ENCODE assay signal across 2 cellular contexts in genomic region chr4:48779095-48779997, GRCh38.
TF ChIP-seq lines count a peak whose summit lies in the region.

No MANE protein-coding gene starts in this region.

TF ChIP-seq in GM23338, 12 proteins besides CTCF, POLR2A, EP300 and RAD21 (continued from another document):
- TF ChIP-seq STAT1 (IDR thresholded peaks at IDR 0.05; ENCODE audit: unreplicated experiment) (no peak), ZNF114 (CRISPR knock-in tag; IDR thresholded peaks at IDR 0.05) (no peak), ZNF462 (CRISPR knock-in tag; IDR thresholded peaks at IDR 0.05) (no peak), POLR2AphosphoS5 (IDR thresholded peaks at IDR 0.05; ENCODE audit: low read depth) (no peak), REST (IDR thresholded peaks at IDR 0.05; ENCODE audit: unreplicated experiment) (no peak), JUNB (IDR thresholded peaks at IDR 0.05; ENCODE audit: unreplicated experiment) (no peak), ZNF331 (CRISPR knock-in tag; IDR thresholded peaks at IDR 0.05; ENCODE audit: low read depth) (no peak)

TF ChIP-seq in WTC11, 78 proteins besides CTCF, POLR2A, EP300 and RAD21 (continued from another document and continues in another):
- no peak for TF ChIP-seq PREB (CRISPR knock-in tag; IDR thresholded peaks at IDR 0.05; ENCODE audit: borderline replicate concordance)
- no peak for TF ChIP-seq ZNF671 (CRISPR knock-in tag; IDR thresholded peaks at IDR 0.05)
- TF ChIP-seq ARID4B (CRISPR knock-in tag; IDR thresholded peaks at IDR 0.05; ENCODE audit: borderline replicate concordance) = no peak
- no peak for TF ChIP-seq ATF1 (CRISPR knock-in tag; IDR thresholded peaks at IDR 0.05)
- 0 out of 2 replicates have a peak, but pooled peaks have one; percentile 21 for TF ChIP-seq ZBTB21 (CRISPR knock-in tag; IDR thresholded peaks at IDR 0.05; ENCODE audit: borderline replicate concordance)
- TF ChIP-seq ZNF219 (CRISPR knock-in tag; IDR thresholded peaks at IDR 0.05; ENCODE audit: borderline replicate concordance) = no peak
- TF ChIP-seq STAT6 (CRISPR knock-in tag; conservative IDR thresholded peaks at IDR 0.05; ENCODE audit: low read depth) = no peak
- no peak for TF ChIP-seq ZNF281 (CRISPR knock-in tag; IDR thresholded peaks at IDR 0.05)
- no peak for TF ChIP-seq ATF3 (CRISPR knock-in tag; conservative IDR thresholded peaks at IDR 0.05)
- no peak for TF ChIP-seq E2F1 (CRISPR knock-in tag; IDR thresholded peaks at IDR 0.05)
- TF ChIP-seq ZBTB43 (CRISPR knock-in tag; IDR thresholded peaks at IDR 0.05) = no peak
- no peak for TF ChIP-seq GABPB1 (CRISPR knock-in tag; IDR thresholded peaks at IDR 0.05)
- no peak for TF ChIP-seq AR (CRISPR knock-in tag; IDR thresholded peaks at IDR 0.05)
- no peak for TF ChIP-seq AFF4 (CRISPR knock-in tag; IDR thresholded peaks at IDR 0.05; ENCODE audit: borderline replicate concordance)
- peak; percentile 83 for TF ChIP-seq PRDM15 (CRISPR knock-in tag; IDR thresholded peaks at IDR 0.05)
- no peak for TF ChIP-seq RELA (CRISPR knock-in tag; IDR thresholded peaks at IDR 0.05; ENCODE audit: borderline replicate concordance)
- TF ChIP-seq ZNF138 (CRISPR knock-in tag; conservative IDR thresholded peaks at IDR 0.05) = no peak
- TF ChIP-seq JAZF1 (CRISPR knock-in tag; IDR thresholded peaks at IDR 0.05) = no peak
